Comparison of ENCODE assay signal across 29 cellular contexts in genomic region chr9:134842321-134842720, GRCh38. TPM values are rescaled to one million over a fixed set of nuclear protein-coding genes. Genes with fewer than 3 reads are reported as not detected.
DNase-seq lines count a peak whose midpoint lies in the region; ATAC-seq, FAIRE-seq and TF ChIP-seq lines count a peak whose summit lies in the region.
"Had no signal": no experiment of that assay in that cellular context is flagged by ENCODE, and none has a peak within 500 bp of the region (broad histone marks: within the 10 kb centered on the region; RNA-seq: fewer than 3 reads in every experiment).

No MANE protein-coding gene starts in this region.

- H2AFZ ChIP-seq in smooth muscle cell (ENCODE audit: low read depth): no peak overlapping the region
- H2AFZ ChIP-seq: GM23248, PC-9 had no signal

- H3K4me2 ChIP-seq in smooth muscle cell: no peak overlapping the region
- H3K4me2 ChIP-seq: BLaER1, PC-9 had no signal

- peak; percentile 32 for DNase-seq in Right ventricle myocardium superior
- no peak for DNase-seq in heart right ventricle
- peak; percentile 56 for DNase-seq in RWPE2 (ENCODE audit: low spot score)
- DNase-seq in kidney: peak; percentile 67
- DNase-seq in smooth muscle cell (lab: John Stamatoyannopoulos, UW; ENCODE audit: unreplicated experiment): no peak
- no peak for DNase-seq in NOMO-1 treated with dmso at 0.1 percent for 144 hours (lab: John Stamatoyannopoulos, UW; ENCODE audit: unreplicated experiment)
- DNase-seq: CD4-positive, CD25-positive, alpha-beta regulatory T cell; DMS53; GM23248; HCEC 1CT; KBM-7; MG63; NCI-H146; NCI-H1930; NCI-H2107; NCI-H446; NCI-H524 treated with DMSO at 0.1 percent for 48 hours; NCI-H774; NK-92 treated with Interleukin-12 subunit alpha and Interleukin-12 subunit beta, amount 100 ng/mL, for 24 hours; PC-9 had no signal

- H3K9me3 ChIP-seq in heart right ventricle (no peaks in the 10 kb centered on the region), RWPE2 (ENCODE audit: severe bottlenecking) (no peaks in the 10 kb centered on the region), kidney (ENCODE audit: control insufficient read depth in 1 of 2, low read length in 2 of 2) (no peaks in the 10 kb centered on the region), smooth muscle cell (replicated peaks; ENCODE audit: low read depth) (no peaks in the 10 kb centered on the region)
- H3K9me3 ChIP-seq: BLaER1, MG63 had no signal

- peaks cover 0 to 61% (median 0%) of the 10 kb centered on the region in 9 donors for H3K36me3 ChIP-seq in heart right ventricle
- H3K36me3 ChIP-seq in RWPE2 (ENCODE audit: low read depth): peaks cover 10% of the 10 kb centered on the region; the same call in 1 of the 2 replicates
- H3K36me3 ChIP-seq in kidney (ENCODE audit: control insufficient read depth in 1 of 2, insufficient read depth in 2 of 2, low read length in 2 of 2): no peaks in the 10 kb centered on the region
- peaks cover 43% of the 10 kb centered on the region for H3K36me3 ChIP-seq in smooth muscle cell (ENCODE audit: low read depth)

- WGBS in heart right ventricle, 2 donors: 91 to 93% methylated on average over 22 of the region's 22 CpGs
- 96% methylated on average over 22 of the region's 22 CpGs for WGBS in smooth muscle cell (ENCODE audit: low lambda C conversion rate)

- H3F3A ChIP-seq in smooth muscle cell (ENCODE audit: low read depth): peaks cover 96% of the 10 kb centered on the region

- FAIRE-seq in kidney (lab: Jason Lieb, UNC): no peak
- FAIRE-seq: A204.1, HTR-8/SVneo had no signal

- no peak overlapping the region for H3K9ac ChIP-seq in kidney (ENCODE audit: low read length in 2 of 2)
- H3K9ac ChIP-seq in smooth muscle cell (ENCODE audit: low read depth): no peak overlapping the region
- H3K9ac ChIP-seq: BLaER1, GM23248 had no signal

- H3K4me1 ChIP-seq in heart right ventricle: peaks cover 0 to 3% (median 0%) of the 10 kb centered on the region in 9 donors
- H3K4me1 ChIP-seq in RWPE2 (ENCODE audit: insufficient read depth, poor library complexity, severe bottlenecking): no peaks in the 10 kb centered on the region
- no peaks in the 10 kb centered on the region for H3K4me1 ChIP-seq in kidney (ENCODE audit: control insufficient read depth in 1 of 2, insufficient read depth in 1 of 2, low read depth in 1 of 2, low read length in 2 of 2)
- no peaks in the 10 kb centered on the region for H3K4me1 ChIP-seq in smooth muscle cell (ENCODE audit: low read depth)
- H3K4me1 ChIP-seq: BLaER1 had no signal

- ATAC-seq in Right ventricle myocardium superior (ENCODE audit: poor library complexity): no peak
- ATAC-seq in heart right ventricle: no peak
- no peak for ATAC-seq in RWPE2 (ENCODE audit: low read depth)
- ATAC-seq in GM18505 (IDR thresholded peaks at IDR 0.05; ENCODE audit: unreplicated experiment): no peak

- no peaks in the 10 kb centered on the region for H3K79me2 ChIP-seq in smooth muscle cell (ENCODE audit: low read depth)

- H3K27ac ChIP-seq in heart right ventricle (no peak overlapping the region), RWPE2 (ENCODE audit: poor library complexity, severe bottlenecking) (no peak overlapping the region), kidney (ENCODE audit: low read depth in 2 of 2, low read length in 2 of 2) (no peak overlapping the region), smooth muscle cell (ENCODE audit: low read depth) (peak overlapping the region; percentile 16)
- H3K27ac ChIP-seq: BLaER1, GM23248, PC-9 had no signal

- H4K20me1 ChIP-seq in smooth muscle cell (ENCODE audit: low read depth): peaks cover 100% of the 10 kb centered on the region

- no peak for TF ChIP-seq POLR2A in GM18505 (IDR thresholded peaks at IDR 0.05; ENCODE audit: borderline replicate concordance, extremely low read depth, insufficient read depth, insufficient read length)

- H3K27me3 ChIP-seq in heart right ventricle (no peaks in the 10 kb centered on the region), RWPE2 (ENCODE audit: insufficient read depth, poor library complexity, severe bottlenecking) (no peaks in the 10 kb centered on the region), smooth muscle cell (ENCODE audit: low read depth) (no peaks in the 10 kb centered on the region)
- H3K27me3 ChIP-seq: BLaER1, MG63 had no signal

- H3K4me3 ChIP-seq in heart right ventricle: no peak overlapping the region
- H3K4me3 ChIP-seq in RWPE2 (ENCODE audit: severe bottlenecking): no peak overlapping the region
- no peak overlapping the region for H3K4me3 ChIP-seq in kidney (ENCODE audit: low read length in 2 of 2)
- H3K4me3 ChIP-seq in smooth muscle cell: no peak overlapping the region
- H3K4me3 ChIP-seq: BLaER1, GM23248, MG63, PC-9 had no signal

- intact Hi-C loops in Right ventricle myocardium superior (cut with DNase I): no loop called here
- intact Hi-C loops in heart right ventricle (cut with DNase I): no loop called here
- intact Hi-C loops in kidney (cut with DNase I): no loop called here

- TF ChIP-seq CTCF in heart right ventricle (IDR thresholded peaks at IDR 0.05) (no peak), RWPE2 (IDR thresholded peaks at IDR 0.05; ENCODE audit: poor library complexity, severe bottlenecking) (no peak), kidney (IDR thresholded peaks at IDR 0.05; ENCODE audit: borderline replicate concordance, extremely low read depth, insufficient read depth) (no peak), smooth muscle cell (IDR thresholded peaks at IDR 0.05; ENCODE audit: borderline replicate concordance, insufficient read depth, poor library complexity, severe bottlenecking) (no peak)

RNA-seq across cellular contexts. Expression of gene FCN2, which starts 38.3 kb away (rescaled TPM):
- total RNA-seq in Right ventricle myocardium superior: 0.30 TPM
- under 1 TPM in 3 of 10 donors, not detected in 7; 0.25 to 0.46 (median 0.26) TPM for total RNA-seq in heart right ventricle
- polyA plus RNA-seq in heart right ventricle: under 1 TPM; 0.19 to 0.44 TPM
- 3.6 TPM for total RNA-seq in kidney
- 2.8 TPM for polyA plus RNA-seq in kidney (ENCODE audit: insufficient read depth, low read depth, low replicate concordance)
- not detected in 2 replicates for total RNA-seq in smooth muscle cell
- not detected in 2 replicates for polyA plus RNA-seq in smooth muscle cell
- total RNA-seq: CD4-positive, CD25-positive, alpha-beta regulatory T cell; Daoy; G401; GM23248; LHCN-M2; PC-9; RPMI7951 had no signal
- polyA plus RNA-seq: AG04450; CD4-positive, CD25-positive, alpha-beta regulatory T cell; GM23248 had no signal

Comparison
In these comparisons a context has a peak if more than half of its experiments do, and no peak if none do; other contexts are left out.
1. DNase-seq: peak in Right ventricle myocardium superior (single experiment), RWPE2 (single experiment) and kidney (single experiment); none in heart right ventricle (0 of 2), smooth muscle cell (single experiment) and NOMO-1 treated with dmso at 0.1 percent for 144 hours (single experiment).